In the genomic region with DNA sequence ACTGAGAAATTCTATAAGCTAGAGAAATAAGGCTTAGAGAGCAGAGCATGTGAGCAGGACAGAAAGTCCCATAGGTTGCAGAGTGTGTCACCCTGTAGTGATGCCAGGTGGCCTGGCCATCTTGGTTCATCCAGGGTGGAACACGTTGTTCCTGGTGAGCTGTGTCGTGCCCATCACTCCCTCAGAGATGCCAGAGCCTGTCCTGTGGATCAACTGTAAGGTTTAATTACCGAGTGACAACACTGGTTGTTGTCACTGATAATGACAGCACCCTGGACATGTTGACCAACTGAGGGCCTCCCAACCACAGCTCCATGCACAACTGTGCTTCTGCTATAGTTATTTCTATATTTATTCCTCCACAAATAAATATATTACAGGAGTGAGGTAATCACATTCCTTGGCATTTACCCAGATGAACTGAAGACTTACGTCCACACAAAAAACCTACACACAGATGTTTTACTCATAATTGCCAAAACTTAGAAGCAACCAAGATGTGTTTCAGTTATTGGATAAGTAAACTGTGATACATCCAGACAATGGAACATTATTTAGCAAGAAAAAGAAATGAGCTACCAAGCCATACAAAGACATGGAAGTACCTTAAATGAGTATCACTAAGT, we compare ENCODE assay signal across 18 cellular contexts. TPM values are rescaled to one million over a fixed set of nuclear protein-coding genes. Genes with fewer than 3 reads are reported as not detected.
A peak's percentile ranks its signal among the peaks of the same experiment; 100 is the strongest.
DNase-seq lines count a peak whose midpoint lies in the region; ATAC-seq and TF ChIP-seq lines count a peak whose summit lies in the region.
"Had no signal": no experiment of that assay in that cellular context is flagged by ENCODE, and none has a peak within 500 bp of the region (broad histone marks: within the 10 kb centered on the region; RNA-seq: fewer than 3 reads in every experiment).

No MANE protein-coding gene starts in this region.

- H3K9me3 ChIP-seq in SJSA1 (replicated peaks) (no peaks in the 10 kb centered on the region), right atrium auricular region (no peaks in the 10 kb centered on the region), smooth muscle cell (replicated peaks; ENCODE audit: low read depth) (no peaks in the 10 kb centered on the region)
- H3K9me3 ChIP-seq: adrenal gland had no signal

- 87% methylated on average over 4 of the region's 4 CpGs for WGBS in smooth muscle cell (ENCODE audit: low lambda C conversion rate)

- no peak for ATAC-seq in activated CD4-positive, CD25-positive, alpha-beta regulatory T cell treated with anti-CD3 and anti-CD28 coated beads, Interleukin-2, amount 50 U/mL, for 24 hours
- ATAC-seq in stimulated activated effector memory CD8-positive, alpha-beta T cell treated with anti-CD3 and anti-CD28 coated beads, Interleukin-12 subunit alpha, Interleukin-12 subunit beta, amount 100 ng/mL, for 72 hours = no peak
- ATAC-seq: foreskin keratinocyte; stimulated activated naive CD8-positive, alpha-beta T cell treated with anti-CD3 and anti-CD28 coated beads, Interleukin-15, amount 100 ng/mL, for 72 hours had no signal

- H4K20me1 ChIP-seq in smooth muscle cell (ENCODE audit: low read depth) = peaks cover 88% of the 10 kb centered on the region

- no peak overlapping the region for H3K9ac ChIP-seq in smooth muscle cell (ENCODE audit: low read depth)

- no peak overlapping the region for H2AFZ ChIP-seq in smooth muscle cell (ENCODE audit: low read depth)
- H2AFZ ChIP-seq: PC-9 had no signal

- peak in 1 of 2 experiments; percentile 42 for DNase-seq in SJSA1 (ENCODE audit: low read depth in 1 of 2, low spot score in 2 of 2)
- no peak for DNase-seq in dorsolateral prefrontal cortex
- no peak for DNase-seq in right atrium auricular region (ENCODE audit: low spot score)
- DNase-seq in smooth muscle cell (lab: John Stamatoyannopoulos, UW; ENCODE audit: unreplicated experiment) = no peak
- no peak for DNase-seq in A172 (ENCODE audit: low spot score)
- no peak for DNase-seq in stimulated activated effector memory CD8-positive, alpha-beta T cell treated with anti-CD3 and anti-CD28 coated beads, Interleukin-12 subunit alpha, Interleukin-12 subunit beta, amount 100 ng/mL, for 72 hours (ENCODE audit: low spot score in 2 of 2)
- no peak for DNase-seq in mesenteric fat pad (ENCODE audit: low spot score)
- DNase-seq: activated CD4-positive, alpha-beta memory T cell treated with anti-CD3 and anti-CD28 coated beads for 36 hours; AML-193; GDM1; MM.1S; NCI-H2107; NCI-H748 treated with DMSO at 0.1 percent for 48 hours; PC-9; stimulated activated naive CD8-positive, alpha-beta T cell treated with anti-CD3 and anti-CD28 coated beads, Interleukin-15, amount 100 ng/mL, for 72 hours had no signal

- H3F3A ChIP-seq in smooth muscle cell (ENCODE audit: low read depth) = peaks cover 31% of the 10 kb centered on the region

- no peaks in the 10 kb centered on the region for H3K36me3 Mint-ChIP-seq in stimulated activated effector memory CD8-positive, alpha-beta T cell treated with anti-CD3 and anti-CD28 coated beads, Interleukin-12 subunit alpha, Interleukin-12 subunit beta, amount 100 ng/mL, for 72 hours
- H3K36me3 Mint-ChIP-seq: activated CD4-positive, alpha-beta memory T cell treated with anti-CD3 and anti-CD28 coated beads for 36 hours had no signal

- H3K4me1 ChIP-seq in SJSA1 (replicated peaks) (peaks cover 79% of the 10 kb centered on the region), right atrium auricular region (peaks cover 0 to 99% of the 10 kb centered on the region in 2 donors), smooth muscle cell (ENCODE audit: low read depth) (peaks cover 53% of the 10 kb centered on the region)
- H3K4me1 ChIP-seq: foreskin keratinocyte had no signal

- H3K4me3 Mint-ChIP-seq in stimulated activated effector memory CD8-positive, alpha-beta T cell treated with anti-CD3 and anti-CD28 coated beads, Interleukin-12 subunit alpha, Interleukin-12 subunit beta, amount 100 ng/mL, for 72 hours = no peak overlapping the region
- H3K4me3 Mint-ChIP-seq: activated CD4-positive, alpha-beta memory T cell treated with anti-CD3 and anti-CD28 coated beads for 36 hours; stimulated activated naive CD8-positive, alpha-beta T cell treated with anti-CD3 and anti-CD28 coated beads, Interleukin-15, amount 100 ng/mL, for 72 hours had no signal

- peaks cover 20% of the 10 kb centered on the region for H3K4me1 Mint-ChIP-seq in stimulated activated effector memory CD8-positive, alpha-beta T cell treated with anti-CD3 and anti-CD28 coated beads, Interleukin-12 subunit alpha, Interleukin-12 subunit beta, amount 100 ng/mL, for 72 hours

- peak overlapping the region; percentile 17 for H3K27ac ChIP-seq in SJSA1
- peak overlapping the region in 54 of 59 donors; percentile 17 to 97 (median 94) for H3K27ac ChIP-seq in dorsolateral prefrontal cortex
- H3K27ac ChIP-seq in right atrium auricular region = peak overlapping the region; percentile 93 to 95
- H3K27ac ChIP-seq in smooth muscle cell (ENCODE audit: low read depth) = peak overlapping the region; percentile 55
- H3K27ac ChIP-seq: adrenal gland, foreskin keratinocyte had no signal

- H3K79me2 ChIP-seq in smooth muscle cell (ENCODE audit: low read depth) = peaks cover 88% of the 10 kb centered on the region

- H3K9me3 Mint-ChIP-seq in stimulated activated effector memory CD8-positive, alpha-beta T cell treated with anti-CD3 and anti-CD28 coated beads, Interleukin-12 subunit alpha, Interleukin-12 subunit beta, amount 100 ng/mL, for 72 hours = no peaks in the 10 kb centered on the region
- H3K9me3 Mint-ChIP-seq: activated CD4-positive, alpha-beta memory T cell treated with anti-CD3 and anti-CD28 coated beads for 36 hours; stimulated activated naive CD8-positive, alpha-beta T cell treated with anti-CD3 and anti-CD28 coated beads, Interleukin-15, amount 100 ng/mL, for 72 hours had no signal

- H3K4me3 ChIP-seq in SJSA1 = no peak overlapping the region
- H3K4me3 ChIP-seq in dorsolateral prefrontal cortex = peak overlapping the region in 2 of 59 donors; percentile 9 to 17
- no peak overlapping the region for H3K4me3 ChIP-seq in right atrium auricular region
- no peak overlapping the region for H3K4me3 ChIP-seq in smooth muscle cell
- H3K4me3 ChIP-seq: adrenal gland, PC-9 had no signal

- no peak overlapping the region for H3K4me2 ChIP-seq in smooth muscle cell

- intact Hi-C loops in dorsolateral prefrontal cortex (cut with DNase I) = loop anchor here (10.0 kb wide), 2 partner anchors 113 to 217 kb away; partner anchors contain the start of genes ARV1 (in 1 of the 2), COG2 (in 1 of the 2) and TTC13 (in 1 of the 2)

- no peak overlapping the region for H3K27ac Mint-ChIP-seq in stimulated activated effector memory CD8-positive, alpha-beta T cell treated with anti-CD3 and anti-CD28 coated beads, Interleukin-12 subunit alpha, Interleukin-12 subunit beta, amount 100 ng/mL, for 72 hours
- H3K27ac Mint-ChIP-seq: activated CD4-positive, alpha-beta memory T cell treated with anti-CD3 and anti-CD28 coated beads for 36 hours; stimulated activated naive CD8-positive, alpha-beta T cell treated with anti-CD3 and anti-CD28 coated beads, Interleukin-15, amount 100 ng/mL, for 72 hours had no signal

- no peak for TF ChIP-seq CTCF in dorsolateral prefrontal cortex (IDR thresholded peaks at IDR 0.05 in 54 of 56, conservative IDR thresholded peaks at IDR 0.05 in 2 of 56; ENCODE audit: low read depth in 1 of 56, partially characterized antibody in 56 of 56)
- TF ChIP-seq CTCF in right atrium auricular region (IDR thresholded peaks at IDR 0.05) = no peak
- TF ChIP-seq CTCF in smooth muscle cell (IDR thresholded peaks at IDR 0.05; ENCODE audit: borderline replicate concordance, insufficient read depth, poor library complexity, severe bottlenecking) = no peak

- H3K27me3 ChIP-seq in SJSA1 (replicated peaks) (no peaks in the 10 kb centered on the region), dorsolateral prefrontal cortex (no peaks in the 10 kb centered on the region), right atrium auricular region (no peaks in the 10 kb centered on the region), smooth muscle cell (ENCODE audit: low read depth) (no peaks in the 10 kb centered on the region)
- H3K27me3 ChIP-seq: adrenal gland, foreskin keratinocyte had no signal

- H3K36me3 ChIP-seq in SJSA1 = peaks cover 37% of the 10 kb centered on the region
- H3K36me3 ChIP-seq in right atrium auricular region = no peaks in the 10 kb centered on the region
- H3K36me3 ChIP-seq in smooth muscle cell (ENCODE audit: low read depth) = no peaks in the 10 kb centered on the region
- H3K36me3 ChIP-seq: adrenal gland had no signal

RNA-seq across cellular contexts. Expression of gene C1orf198, which starts 6.2 kb away (rescaled TPM):
- total RNA-seq in SJSA1 (2014; rRNA removed; shearing (Covaris generic)) = 94.1 and 156 TPM in 2 replicates
- total RNA-seq in dorsolateral prefrontal cortex = 100 to 1,000 TPM in 36 of 120 experiments, 10 to 100 TPM in 84; 43.1 to 244 (median 83.2) TPM
- 100 to 1,000 TPM in 1 of 2 donors, 10 to 100 TPM in 1; 86.1 to 115 TPM for total RNA-seq in right atrium auricular region
- total RNA-seq in smooth muscle cell = 77.5 and 92.5 TPM in 2 replicates
- polyA plus RNA-seq in smooth muscle cell = 59.4 and 67.7 TPM in 2 replicates
- 42.9 and 43.6 TPM in 2 replicates for total RNA-seq in A172 (2014; rRNA removed; shearing (Covaris generic))
- total RNA-seq in mesenteric fat pad = 64.5 TPM

Comparison
In these comparisons a context has a peak if more than half of its experiments do, and no peak if none do; other contexts are left out.
1. H3K27ac ChIP-seq: peak in every context shown above with its lines; median percentile 94 in dorsolateral prefrontal cortex; 94 in right atrium auricular region; 55 in smooth muscle cell; 17 in SJSA1.